9 cellular contexts compared by ENCODE assay signal in genomic region chr2:112884869-112885502, GRCh38. TPM values are rescaled to one million over a fixed set of nuclear protein-coding genes. Genes with fewer than 3 reads are reported as not detected.
A peak's percentile ranks its signal among the peaks of the same experiment; 100 is the strongest.
DNase-seq lines count a peak whose midpoint lies in the region; ATAC-seq, FAIRE-seq and TF ChIP-seq lines count a peak whose summit lies in the region.
"Had no signal": no experiment of that assay in that cellular context is flagged by ENCODE, and none has a peak within 500 bp of the region (broad histone marks: within the 10 kb centered on the region; RNA-seq: fewer than 3 reads in every experiment).

No MANE protein-coding gene starts in this region.

- no peaks in the 10 kb centered on the region for H3K36me3 ChIP-seq in BLaER1 treated with 17β-estradiol and CSF1 and Interleukin-3, amounts not matched to agents 10 nM and 100 nM
- no peaks in the 10 kb centered on the region for H3K36me3 ChIP-seq in Karpas-422 (ENCODE audit: insufficient read depth, low read length)
- no peaks in the 10 kb centered on the region for H3K36me3 ChIP-seq in bronchial epithelial cell (ENCODE audit: control insufficient read depth, insufficient read depth, low read length)
- H3K36me3 ChIP-seq in lung (ENCODE audit: control insufficient read depth in 2 of 2, insufficient read depth in 2 of 2, low read length in 2 of 2) = no peaks in the 10 kb centered on the region

- H3K27me3 ChIP-seq in BLaER1 treated with 17β-estradiol and CSF1 and Interleukin-3, amounts not matched to agents 10 nM and 100 nM = no peaks in the 10 kb centered on the region
- H3K27me3 ChIP-seq in Karpas-422 (ENCODE audit: low read length) (no peaks in the 10 kb centered on the region), bronchial epithelial cell (ENCODE audit: control insufficient read depth, insufficient read depth, low read length) (no peaks in the 10 kb centered on the region), lung (ENCODE audit: control insufficient read depth, insufficient read depth) (no peaks in the 10 kb centered on the region)

- H3K27ac ChIP-seq in BLaER1 treated with 17β-estradiol and CSF1 and Interleukin-3, amounts not matched to agents 10 nM and 100 nM = peak overlapping the region in 10 of 11 experiments; percentile 20 to 92 (median 63); a peak in 15 of 22 replicates
- H3K27ac ChIP-seq in Karpas-422 (ENCODE audit: low read length) = no peak overlapping the region
- no peak overlapping the region for H3K27ac ChIP-seq in VCaP
- H3K27ac ChIP-seq in lung (ENCODE audit: low read depth in 1 of 2, low read length in 1 of 2) = no peak overlapping the region
- H3K27ac ChIP-seq: skin epidermis had no signal

- DNase-seq in Karpas-422 (peak; percentile 85), bronchial epithelial cell (ENCODE audit: low read depth) (peak; percentile 49), lung (ENCODE audit: low spot score) (peak; percentile 55)
- DNase-seq in stimulated activated CD8-positive, alpha-beta memory T cell treated with anti-CD3 and anti-CD28 coated beads, Interleukin-4, amount 100 ng/mL, for 4 hours (ENCODE audit: low read depth in 2 of 2, low spot score in 1 of 2) = peak; percentile 27 to 53

- H3K79me2 ChIP-seq in Karpas-422 (ENCODE audit: low read length) = no peaks in the 10 kb centered on the region

- peak; percentile 96 for TF ChIP-seq CTCF in VCaP (conservative IDR thresholded peaks at IDR 0.05)
- TF ChIP-seq CTCF in bronchial epithelial cell (IDR thresholded peaks at IDR 0.05; ENCODE audit: insufficient read depth, low read length, severe bottlenecking) = peak; percentile 74
- TF ChIP-seq CTCF in lung (IDR thresholded peaks at IDR 0.05; ENCODE audit: control extremely low read depth, extremely low read depth) = peak; percentile 57

- H4K20me1 ChIP-seq in BLaER1 treated with 17β-estradiol and CSF1 and Interleukin-3, amounts not matched to agents 10 nM and 100 nM = no peaks in the 10 kb centered on the region
- H4K20me1 ChIP-seq in Karpas-422 (ENCODE audit: insufficient read depth, low read depth, low read length) = no peaks in the 10 kb centered on the region

- no peak overlapping the region for H3K9ac ChIP-seq in BLaER1 treated with 17β-estradiol and CSF1 and Interleukin-3, amounts not matched to agents 10 nM and 100 nM
- H3K9ac ChIP-seq in Karpas-422 (ENCODE audit: low read length) = no peak overlapping the region

- no peaks in the 10 kb centered on the region for H3K9me2 ChIP-seq in Karpas-422 (replicated peaks; ENCODE audit: insufficient read depth, low read length)

- H2AFZ ChIP-seq in Karpas-422 (ENCODE audit: low read length) = no peak overlapping the region

- peaks cover 0 to 12% (median 6%) of the 10 kb centered on the region in 11 experiments; a peak in 12 of 22 replicates for H3K9me3 ChIP-seq in BLaER1 treated with 17β-estradiol and CSF1 and Interleukin-3, amounts not matched to agents 10 nM and 100 nM (replicated peaks in 1 of 11)
- H3K9me3 ChIP-seq in Karpas-422 (ENCODE audit: low read length) = no peaks in the 10 kb centered on the region
- H3K9me3 ChIP-seq in lung (ENCODE audit: control insufficient read depth in 2 of 2, insufficient read depth in 1 of 2, low read length in 1 of 2) = no peaks in the 10 kb centered on the region

- no peak for FAIRE-seq in bronchial epithelial cell (lab: Jason Lieb, UNC)

- 44 to 56% methylated on average over 6 of the region's 6 CpGs for WGBS in lung, 2 donors

- H3K4me1 ChIP-seq in BLaER1 treated with 17β-estradiol and CSF1 and Interleukin-3, amounts not matched to agents 10 nM and 100 nM = peaks cover 39 to 98% (median 78%) of the 10 kb centered on the region in 10 experiments
- H3K4me1 ChIP-seq in Karpas-422 (ENCODE audit: low read length) (no peaks in the 10 kb centered on the region), lung (ENCODE audit: control insufficient read depth in 2 of 2, insufficient read depth in 2 of 2, low read length in 2 of 2) (no peaks in the 10 kb centered on the region)

- H3K4me2 ChIP-seq in BLaER1 treated with 17β-estradiol and CSF1 and Interleukin-3, amounts not matched to agents 10 nM and 100 nM = peak overlapping the region in 6 of 11 experiments; percentile 9 to 84 (median 54); a peak in 11 of 22 replicates
- no peak overlapping the region for H3K4me2 ChIP-seq in Karpas-422 (ENCODE audit: low read depth, low read length, poor library complexity, severe bottlenecking)

- no peak overlapping the region for H3K4me3 ChIP-seq in BLaER1 treated with 17β-estradiol and CSF1 and Interleukin-3, amounts not matched to agents 10 nM and 100 nM
- H3K4me3 ChIP-seq in Karpas-422 (ENCODE audit: low read length) (no peak overlapping the region), bronchial epithelial cell (ENCODE audit: low read depth, low read length) (no peak overlapping the region), lung (no peak overlapping the region)
- H3K4me3 ChIP-seq: skin epidermis had no signal

- ATAC-seq in GM19351 (IDR thresholded peaks at IDR 0.05; ENCODE audit: unreplicated experiment) = peak; percentile 52
- ATAC-seq in lung (ENCODE audit: insufficient read depth, low FRiP score) = no peak
- ATAC-seq in GM21786 (IDR thresholded peaks at IDR 0.05; ENCODE audit: unreplicated experiment) = no peak

RNA-seq across cellular contexts. Expression of gene IL37, which starts 26.0 kb away (rescaled TPM):
- not detected in 2 replicates for total RNA-seq in Karpas-422 (2014; rRNA removed; shearing (Covaris generic); ENCODE audit: low replicate concordance)
- total RNA-seq in bronchial epithelial cell (not detected in 2 replicates), lung (not detected)
- 1 to 10 TPM in 1 of 2 donors, not detected in 1; 1.4 TPM for polyA plus RNA-seq in lung

RNA-seq across cellular contexts. Expression of gene IL1B, which starts 48.4 kb away (rescaled TPM):
- not detected in 2 replicates for total RNA-seq in Karpas-422 (2014; rRNA removed; shearing (Covaris generic); ENCODE audit: low replicate concordance)
- total RNA-seq in bronchial epithelial cell = 22.6 and 41.0 TPM in 2 replicates
- 10 to 100 TPM in 1 of 2 donors, 1 to 10 TPM in 1; 3.8 to 19.9 TPM for total RNA-seq in lung
- polyA plus RNA-seq in lung = 100 to 1,000 TPM in 1 of 2 donors, 1 to 10 TPM in 1; 6.5 to 482 TPM

Comparison
In these comparisons a context has a peak if more than half of its experiments do, and no peak if none do; other contexts are left out.
1. H3K27ac ChIP-seq: peak in BLaER1 treated with 17β-estradiol and CSF1 and Interleukin-3, amounts not matched to agents 10 nM and 100 nM (10 of 11); none in Karpas-422 (single experiment), VCaP (single experiment) and lung (0 of 2).
2. Peak in every context shown above with its lines, with median percentiles within 50 percentile points of each other: DNase-seq and CTCF ChIP-seq.